1 cellular context compared by ENCODE assay signal in the genomic region with DNA sequence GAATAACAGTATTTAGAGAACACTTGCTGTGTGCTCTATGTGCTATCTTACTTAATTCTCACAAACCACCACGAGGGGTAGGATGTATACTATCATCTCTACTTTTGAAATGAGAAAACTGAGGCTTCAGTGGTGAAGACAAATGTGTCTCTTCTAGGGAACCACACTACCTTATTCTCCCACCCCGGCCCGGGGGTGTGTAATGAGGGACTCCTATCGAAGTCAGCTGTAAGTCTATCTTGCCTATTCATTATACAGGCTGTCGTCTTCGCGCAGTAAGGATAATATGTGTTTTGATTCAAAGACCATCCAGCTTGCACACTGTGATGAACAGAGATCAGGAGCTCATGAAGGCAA.
TF ChIP-seq lines count a peak whose summit lies in the region.

No MANE protein-coding gene starts in this region.

TF ChIP-seq in HepG2, 621 proteins besides CTCF, POLR2A, EP300 and RAD21:
- TF ChIP-seq ZFP1 (CRISPR knock-in tag; IDR thresholded peaks at IDR 0.05) (no peak), ASH2L (IDR thresholded peaks at IDR 0.05; ENCODE audit: insufficient read length, low read depth, low read length) (peak; percentile 2)
